In genomic region chr1:104699433-104699832, GRCh38 we compare ENCODE assay signal across 27 cellular contexts.
"Had no signal": no experiment of that assay in that cellular context is flagged by ENCODE, and none has a peak within 500 bp of the region (broad histone marks: within the 10 kb centered on the region; RNA-seq: fewer than 3 reads in every experiment).

No MANE protein-coding gene starts in this region.

- H3K36me3 ChIP-seq: breast epithelium, colonic mucosa, neural progenitor cell, sigmoid colon, upper lobe of right lung had no signal

- DNase-seq: activated CD4-positive, alpha-beta T cell treated with anti-CD3 and anti-CD28 coated beads for 4 hours; activated CD4-positive, alpha-beta T cell treated with anti-CD3 and anti-CD28 coated beads, Interleukin-2, amount 50 U/mL, for 48 hours; activated CD4-positive, CD25-positive, alpha-beta regulatory T cell; activated naive CD4-positive, alpha-beta T cell treated with Interleukin-2 at 50 U/mL for 16 hours; activated naive CD8-positive, alpha-beta T cell treated with anti-CD3 and anti-CD28 coated beads for 36 hours; activated T-cell treated with anti-CD3 and anti-CD28 coated beads, Interleukin-2, amount 50 U/mL, for 48 hours; colonic mucosa; dorsolateral prefrontal cortex; effector memory CD8-positive, alpha-beta T cell; foreskin melanocyte; glutamatergic neuron; kidney glomerular epithelial cell; left ventricle myocardium superior; mammary epithelial cell; naive thymus-derived CD8-positive, alpha-beta T cell; retina; sigmoid colon; stimulated activated CD4-positive, alpha-beta T cell treated with anti-CD3 and anti-CD28 coated beads, Interleukin-2, amount 100 ng/mL, for 48 hours; stimulated activated CD8-positive, alpha-beta memory T cell treated with anti-CD3 and anti-CD28 coated beads, Interleukin-4, amount 100 ng/mL, for 48 hours; stimulated activated naive B cell treated with anti-CD40 and anti-IgM and Interleukin-4, amounts not matched to agents 10 μg/mL and 1 μg/mL and 100 μg/mL, for 72 hours; T1000; upper lobe of right lung had no signal

- H3K27ac ChIP-seq: breast epithelium, colonic mucosa, dorsolateral prefrontal cortex, hepatocyte, neural progenitor cell, sigmoid colon, upper lobe of right lung had no signal

- H3K27me3 ChIP-seq: breast epithelium, colonic mucosa, dorsolateral prefrontal cortex, hepatocyte, neural progenitor cell, sigmoid colon, upper lobe of right lung had no signal

- H3K4me1 ChIP-seq: breast epithelium, colonic mucosa, neural progenitor cell, sigmoid colon, upper lobe of right lung had no signal

- H3K4me3 ChIP-seq: breast epithelium, colonic mucosa, dorsolateral prefrontal cortex, hepatocyte, neural progenitor cell, sigmoid colon, smooth muscle cell, upper lobe of right lung had no signal

- ATAC-seq: effector memory CD8-positive, alpha-beta T cell; esophagus mucosa; left ventricle myocardium superior; naive thymus-derived CD8-positive, alpha-beta T cell; stimulated activated naive B cell treated with anti-CD40 and anti-IgM and Interleukin-4, amounts not matched to agents 10 μg/mL and 1 μg/mL and 100 μg/mL, for 72 hours; upper lobe of right lung had no signal

- H3K9me3 ChIP-seq: breast epithelium, colonic mucosa, sigmoid colon, upper lobe of right lung had no signal
